ENCODE assay signal across 21 cellular contexts in genomic region chrX:17214962-17215361, GRCh38.
DNase-seq lines count a peak whose midpoint lies in the region; ATAC-seq, FAIRE-seq and TF ChIP-seq lines count a peak whose summit lies in the region.
"Had no signal": no experiment of that assay in that cellular context is flagged by ENCODE, and none has a peak within 500 bp of the region (broad histone marks: within the 10 kb centered on the region; RNA-seq: fewer than 3 reads in every experiment).

No MANE protein-coding gene starts in this region.

- ATAC-seq in HepG2 (no peak), right lobe of liver (no peak), K562 (no peak), HG03139 (IDR thresholded peaks at IDR 0.05; ENCODE audit: unreplicated experiment) (no peak), left lobe of liver (no peak)

- WGBS in HepG2 (ENCODE audit: low lambda C conversion rate), result 7% methylated on average over 4 of the region's 4 CpGs
- WGBS in right lobe of liver (ENCODE audit: insufficient coverage, low coverage, low lambda C conversion rate, missing lambda C conversion rate), result 63% methylated on average over 4 of the region's 4 CpGs
- WGBS in K562 (ENCODE audit: insufficient coverage, low coverage, missing lambda C conversion rate), result 3% methylated on average over 4 of the region's 4 CpGs

- H3K27me3 ChIP-seq in HepG2 (ENCODE audit: control insufficient read depth in 1 of 2, insufficient read depth in 2 of 2, low read length in 2 of 2) (no peaks in the 10 kb centered on the region), right lobe of liver (no peaks in the 10 kb centered on the region), K562 (ENCODE audit: control insufficient read depth in 2 of 2, insufficient read depth in 2 of 2, low read length in 2 of 2) (no peaks in the 10 kb centered on the region)

- no peak for TF ChIP-seq CTCF in HepG2 (CRISPR knock-in tag; IDR thresholded peaks at IDR 0.05)
- TF ChIP-seq CTCF in right lobe of liver (IDR thresholded peaks at IDR 0.05), result no peak
- no peak for TF ChIP-seq CTCF in K562 (IDR thresholded peaks at IDR 0.05 in 2 of 3, conservative IDR thresholded peaks at IDR 0.05 in 1 of 3; ENCODE audit: insufficient read depth in 2 of 3, low read depth in 1 of 3, low read length in 3 of 3)
- TF ChIP-seq CTCF in fibroblast of the aortic adventitia (IDR thresholded peaks at IDR 0.05; ENCODE audit: insufficient read depth, low read length), result no peak

- H3K4me3 ChIP-seq in HepG2 (replicated peaks in 1 of 3; ENCODE audit: insufficient read depth in 1 of 3, low read depth in 2 of 3, low read length in 3 of 3) (no peak overlapping the region), right lobe of liver (no peak overlapping the region), K562 (no peak overlapping the region), fibroblast of the aortic adventitia (ENCODE audit: low read depth, low read length) (no peak overlapping the region)

- H3K9me1 ChIP-seq in K562 (ENCODE audit: control insufficient read depth, insufficient read depth, low read length), result no peaks in the 10 kb centered on the region

- no peak for FAIRE-seq in HepG2 (lab: Jason Lieb, UNC)
- no peak for FAIRE-seq in K562 (lab: Jason Lieb, UNC)
- FAIRE-seq: GM12892, H54, RCC 7860 had no signal

- no peaks in the 10 kb centered on the region for H3K36me3 ChIP-seq in HepG2 (replicated peaks in 1 of 2; ENCODE audit: control insufficient read depth in 1 of 2, insufficient read depth in 2 of 2, low read length in 2 of 2)
- no peaks in the 10 kb centered on the region for H3K36me3 ChIP-seq in right lobe of liver
- H3K36me3 ChIP-seq in K562 (ENCODE audit: control insufficient read depth, insufficient read depth, low read length), result no peaks in the 10 kb centered on the region

- TF ChIP-seq EP300 in HepG2 (IDR thresholded peaks at IDR 0.05; ENCODE audit: low read depth in 2 of 2, low read length in 2 of 2) (no peak), HepG2 (CRISPR knock-in tag; IDR thresholded peaks at IDR 0.05; ENCODE audit: borderline replicate concordance) (no peak), K562 (IDR thresholded peaks at IDR 0.05; ENCODE audit: low read length) (no peak)

- CTCF ChIA-PET in HepG2 (lab: Yijun Ruan, JAX; ENCODE audit: low intra/inter-chr PET ratio, low total read pairs), result no interaction called here
- CTCF ChIA-PET in K562 (lab: Yijun Ruan, JAX; ENCODE audit: low intra/inter-chr PET ratio), result no interaction called here

- H3K4me1 ChIP-seq in HepG2 (ENCODE audit: insufficient read depth, low read length) (no peaks in the 10 kb centered on the region), right lobe of liver (no peaks in the 10 kb centered on the region), K562 (replicated peaks in 1 of 2; ENCODE audit: control insufficient read depth in 2 of 2, insufficient read depth in 2 of 2, low read length in 2 of 2) (no peaks in the 10 kb centered on the region)

- H3K27ac ChIP-seq in HepG2 (ENCODE audit: extremely low read length, insufficient read depth, low read length), result no peak overlapping the region
- H3K27ac ChIP-seq in right lobe of liver, result no peak overlapping the region
- no peak overlapping the region for H3K27ac ChIP-seq in K562 (ENCODE audit: extremely low read depth, low read depth, low read length)
- H3K27ac ChIP-seq: KMS-11 had no signal

- TF ChIP-seq POLR2A in HepG2 (IDR thresholded peaks at IDR 0.05; ENCODE audit: insufficient read depth in 1 of 2, low read depth in 2 of 2, low read length in 2 of 2), result no peak
- TF ChIP-seq POLR2A in right lobe of liver (IDR thresholded peaks at IDR 0.05), result no peak
- no peak for TF ChIP-seq POLR2A in K562 (conservative IDR thresholded peaks at IDR 0.05)

- DNase-seq in HepG2 (ENCODE audit: low spot score), result no peak
- no peak for DNase-seq in right lobe of liver
- no peak for DNase-seq in K562 (ENCODE audit: extremely low read depth in 1 of 4, low spot score in 3 of 4)
- DNase-seq in fibroblast of the aortic adventitia (ENCODE audit: low read depth), result peak; percentile 65
- DNase-seq in glomerular visceral epithelial cell (ENCODE audit: extremely low spot score), result no peak
- no peak for DNase-seq in left lobe of liver (ENCODE audit: low spot score)
- DNase-seq: Calu3, DMS79 treated with DMSO at 0.1 percent for 48 hours, NCI-H1092 treated with DMSO at 0.1 percent for 48 hours, NCI-H1436, NCI-H187, NCI-H2081 treated with DMSO at 0.1 percent for 48 hours, NCI-H2171 treated with DMSO at 0.1 percent for 48 hours, NCI-H524, NCI-H748 treated with DMSO at 0.1 percent for 48 hours, SK-N-SH had no signal

- POLR2A ChIA-PET in HepG2 (lab: Yijun Ruan, JAX) (no interaction called here), K562 (lab: Yijun Ruan, JAX) (no interaction called here)

- no peak overlapping the region for H2AFZ ChIP-seq in HepG2 (ENCODE audit: low read length)
- no peak overlapping the region for H2AFZ ChIP-seq in K562 (ENCODE audit: low read depth, low read length)

- TF ChIP-seq RAD21 in HepG2 (CRISPR knock-in tag; IDR thresholded peaks at IDR 0.05), result no peak
- no peak for TF ChIP-seq RAD21 in K562 (CRISPR knock-in tag; conservative IDR thresholded peaks at IDR 0.05 in 1 of 2, IDR thresholded peaks at IDR 0.05 in 1 of 2)

- intact Hi-C loops in HepG2 (cut with micrococcal nuclease; ENCODE audit: unreplicated experiment) (no loop called here), right lobe of liver (cut with DNase I) (no loop called here), K562 (cut with micrococcal nuclease) (no loop called here)

- H3K4me2 ChIP-seq in HepG2 (ENCODE audit: low read depth, low read length) (no peak overlapping the region), K562 (ENCODE audit: insufficient read depth, low read length) (no peak overlapping the region)
- H3K4me2 ChIP-seq: KMS-11, SK-N-SH had no signal

- BruUV-seq in HepG2 (replicated peaks; lab: Mats Ljungman, UMichigan) (no TSS peak), K562 (replicated peaks; lab: Mats Ljungman, UMichigan) (no TSS peak)

- H3K9ac ChIP-seq in HepG2 (ENCODE audit: insufficient read depth, low read depth, low read length), result no peak overlapping the region
- H3K9ac ChIP-seq in K562 (ENCODE audit: insufficient read depth in 1 of 2, low read depth in 2 of 2, low read length in 2 of 2), result no peak overlapping the region
- H3K9ac ChIP-seq: KMS-11, SK-N-SH had no signal

- H3K9me3 ChIP-seq in HepG2 (ENCODE audit: low read length), result no peaks in the 10 kb centered on the region
- H3K9me3 ChIP-seq in right lobe of liver, result no peaks in the 10 kb centered on the region
- H3K9me3 ChIP-seq in K562 (replicated peaks; ENCODE audit: control insufficient read depth, insufficient read depth, low read depth, low read length), result no peaks in the 10 kb centered on the region
- H3K9me3 ChIP-seq: SK-N-SH had no signal

- no peaks in the 10 kb centered on the region for H3K79me2 ChIP-seq in HepG2 (ENCODE audit: insufficient read depth, low read length)
- H3K79me2 ChIP-seq in K562 (ENCODE audit: control insufficient read depth, insufficient read depth, low read length), result no peaks in the 10 kb centered on the region

- no peaks in the 10 kb centered on the region for H4K20me1 ChIP-seq in HepG2 (ENCODE audit: insufficient read depth, low read length)
- H4K20me1 ChIP-seq in K562 (replicated peaks; ENCODE audit: control insufficient read depth, insufficient read depth, low read length), result no peaks in the 10 kb centered on the region

- in situ Hi-C loops in HepG2 (cut with HindIII; ENCODE audit: extremely low pct_ligation_motif_present, low pct_unique_long_range_greater_than_20kb) (no loop called here), K562 (cut with MboI) (no loop called here)

TF ChIP-seq in HepG2, 621 proteins besides CTCF, POLR2A, EP300 and RAD21 (continues in another document):
- no peak for TF ChIP-seq CBX5 (CRISPR knock-in tag; IDR thresholded peaks at IDR 0.05; ENCODE audit: borderline replicate concordance)
- peak; percentile 48; the same call in 1 of the 2 replicates for TF ChIP-seq CREB1 (IDR thresholded peaks at IDR 0.05)
- TF ChIP-seq CREB1 (CRISPR knock-in tag; IDR thresholded peaks at IDR 0.05), result no peak
- no peak for TF ChIP-seq ZSCAN12 (CRISPR knock-in tag; IDR thresholded peaks at IDR 0.05)
- no peak for TF ChIP-seq ZNF121 (CRISPR knock-in tag; IDR thresholded peaks at IDR 0.05)
- TF ChIP-seq ATF7 (IDR thresholded peaks at IDR 0.05), result peak; percentile 86
- TF ChIP-seq ATF7 (CRISPR knock-in tag; IDR thresholded peaks at IDR 0.05), result no peak
- no peak for TF ChIP-seq SMC3 (IDR thresholded peaks at IDR 0.05; ENCODE audit: low read length)
- no peak for TF ChIP-seq RBM39 (IDR thresholded peaks at IDR 0.05; ENCODE audit: low read depth, low read length, poor library complexity, severe bottlenecking)
- no peak for TF ChIP-seq HDAC2 (CRISPR knock-in tag; IDR thresholded peaks at IDR 0.05)

TF ChIP-seq in K562, 482 proteins besides CTCF, POLR2A, EP300 and RAD21:
- TF ChIP-seq ATF3 (IDR thresholded peaks at IDR 0.05) (peak; percentile 51; the same call in 1 of the 2 replicates), ATF3 (CRISPR knock-in tag; conservative IDR thresholded peaks at IDR 0.05) (no peak), POLR3G (IDR thresholded peaks at IDR 0.05; ENCODE audit: extremely low read depth, insufficient read length, insufficient replicate concordance) (no peak), CEBPB (tag; IDR thresholded peaks at IDR 0.05) (0 out of 2 replicates have a peak, but pooled peaks have one; percentile 18), BACH1 (tag; IDR thresholded peaks at IDR 0.05) (no peak), CEBPG (CRISPR knock-in tag; IDR thresholded peaks at IDR 0.05) (no peak), CEBPG (tag; conservative IDR thresholded peaks at IDR 0.05 in 1 of 2, IDR thresholded peaks at IDR 0.05 in 1 of 2) (peak in 1 of 2 experiments; percentile 68; a peak in 2 of 4 replicates)

Comparison
In these comparisons a context has a peak if more than half of its experiments do, and no peak if none do; other contexts are left out.
1. Of the 241 proteins assayed by ChIP-seq in both HepG2 and K562: peak only in HepG2: none; only in K562: none; in both: CEBPB; in neither: 236; mixed calls (peak in some experiments, not most) for 4.